ENCODE assay signal across 8 cellular contexts in the genomic region with DNA sequence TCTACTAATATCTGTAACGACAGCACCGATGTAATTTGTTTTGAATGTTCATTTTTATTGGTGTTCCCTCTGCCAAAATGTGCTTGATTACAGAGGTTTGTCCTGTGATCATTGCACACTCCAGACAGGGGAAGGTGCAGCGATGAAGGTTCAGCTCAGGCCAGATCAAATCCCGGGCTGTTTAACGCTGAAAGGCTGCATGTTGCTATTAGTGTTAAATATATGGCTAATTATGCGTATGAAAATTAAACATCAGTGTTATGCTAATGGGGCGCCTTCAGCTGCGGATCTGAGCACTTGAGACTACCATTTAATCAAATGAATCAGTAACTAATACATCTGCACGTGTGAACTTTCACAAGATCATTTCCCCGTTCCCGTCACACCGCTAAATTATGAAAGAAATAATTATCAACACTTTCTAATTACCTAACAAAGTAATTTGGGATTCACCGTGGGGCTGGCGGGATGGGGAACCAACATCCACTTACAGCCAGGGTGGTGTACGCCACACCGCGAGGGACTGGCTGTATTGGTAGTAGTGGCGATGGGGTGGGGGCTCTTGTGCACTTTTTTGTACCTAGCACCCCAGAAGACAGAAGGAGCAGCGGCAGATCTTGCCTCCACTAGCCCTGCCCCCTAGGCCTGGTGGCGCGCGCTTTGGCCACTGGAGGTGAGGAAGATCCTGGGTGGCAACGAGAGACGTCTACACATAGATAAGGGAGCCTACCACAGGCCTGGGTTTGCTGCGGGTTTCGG. TPM values are rescaled to one million over a fixed set of nuclear protein-coding genes. Genes with fewer than 3 reads are reported as not detected.
DNase-seq lines count a peak whose midpoint lies in the region; TF ChIP-seq lines count a peak whose summit lies in the region.

No MANE protein-coding gene starts in this region.

- H3K4me3 Mint-ChIP-seq in glutamatergic neuron (ENCODE audit: unreplicated experiment), result peak overlapping the region; percentile 90

- H3K27me3 ChIP-seq in A673 (replicated peaks; ENCODE audit: insufficient read depth, low read depth, low read length, poor library complexity) (no peaks in the 10 kb centered on the region), SJSA1 (replicated peaks) (no peaks in the 10 kb centered on the region)

- H3K27me3 Mint-ChIP-seq in glutamatergic neuron (ENCODE audit: unreplicated experiment), result peaks cover 58% of the 10 kb centered on the region

- H3K4me1 ChIP-seq in A673 (ENCODE audit: insufficient read depth, low read length, poor library complexity, severe bottlenecking), result peaks cover 22% of the 10 kb centered on the region
- peaks cover 15% of the 10 kb centered on the region for H3K4me1 ChIP-seq in SJSA1 (replicated peaks)

- H3K27ac ChIP-seq in A673 (ENCODE audit: low read depth, low read length, poor library complexity, severe bottlenecking), result peak overlapping the region; percentile 83
- H3K27ac ChIP-seq in SJSA1, result peak overlapping the region; percentile 42

- intact Hi-C loops in A673 (cut with micrococcal nuclease; ENCODE audit: unreplicated experiment), result no loop called here
- intact Hi-C loops in posterior vena cava (cut with DNase I), result no loop called here

- H3K9me3 Mint-ChIP-seq in glutamatergic neuron (ENCODE audit: unreplicated experiment), result peaks cover 20% of the 10 kb centered on the region

- peaks cover 31% of the 10 kb centered on the region for H3K4me1 Mint-ChIP-seq in glutamatergic neuron (ENCODE audit: low read depth, unreplicated experiment)

- no peak for DNase-seq in A673 (ENCODE audit: low spot score)
- peak; percentile 59 for DNase-seq in ELR (ENCODE audit: low read depth)
- peak in 1 of 2 experiments; percentile 72 for DNase-seq in SJSA1 (ENCODE audit: low read depth in 1 of 2, low spot score in 2 of 2)
- DNase-seq in glutamatergic neuron, result peak; percentile 23
- no peak for DNase-seq in middle frontal gyrus (ENCODE audit: extremely low spot score, low spot score)
- DNase-seq in NCI-H2107 treated with DMSO at 0.1 percent for 48 hours (lab: John Stamatoyannopoulos, UW; ENCODE audit: unreplicated experiment), result no peak
- DNase-seq in posterior vena cava (ENCODE audit: low spot score), result no peak
- DNase-seq in HT-29 (ENCODE audit: low spot score), result no peak

- H3K9me3 ChIP-seq in A673 (ENCODE audit: low read depth, low read length, poor library complexity, severe bottlenecking), result no peaks in the 10 kb centered on the region
- H3K9me3 ChIP-seq in SJSA1 (replicated peaks), result no peaks in the 10 kb centered on the region

- peak overlapping the region; percentile 33 for H3K27ac Mint-ChIP-seq in glutamatergic neuron (ENCODE audit: unreplicated experiment)

- TF ChIP-seq CTCF in A673 (conservative IDR thresholded peaks at IDR 0.05; ENCODE audit: low read depth, low read length) (no peak), glutamatergic neuron (IDR thresholded peaks at IDR 0.05; ENCODE audit: partially characterized antibody, unreplicated experiment) (no peak)

- POLR2A ChIA-PET in A673 (lab: Charles Lee; ENCODE audit: low non-redundant PET), result interaction anchor here (0.7 kb wide), 1 partner anchor 12 kb away, joined by 3 read pairs; no protein-coding TSS in a partner anchor

- H3K36me3 ChIP-seq in A673 (ENCODE audit: insufficient read depth, low read length, poor library complexity, severe bottlenecking) (peaks cover 7% of the 10 kb centered on the region), SJSA1 (peaks cover 16% of the 10 kb centered on the region)

- H3K36me3 Mint-ChIP-seq in glutamatergic neuron (ENCODE audit: unreplicated experiment), result no peaks in the 10 kb centered on the region

- CTCF ChIA-PET in A673 (lab: Charles Lee), result no interaction called here

- no TSS peak for BruUV-seq in A673 (replicated peaks; lab: Mats Ljungman, UMichigan)

- H3K4me3 ChIP-seq in A673 (ENCODE audit: low read depth, low read length, poor library complexity, severe bottlenecking) (peak overlapping the region; percentile 70), SJSA1 (peak overlapping the region; percentile 50)

RNA-seq across cellular contexts. Expression of a gene that starts 1.4 kb away (rescaled TPM):
- total RNA-seq in A673 (2021), result 28.9 and 33.2 TPM in 2 replicates
- total RNA-seq in SJSA1 (2014; rRNA removed; shearing (Covaris generic)), result 4.7 and 4.9 TPM in 2 replicates
- 0.61 TPM for total RNA-seq in glutamatergic neuron (ENCODE audit: unreplicated experiment)
- not detected for total RNA-seq in posterior vena cava
- 0.08 and 0.18 TPM in 2 replicates for total RNA-seq in HT-29 (2014; rRNA removed; shearing (Covaris generic))

RNA-seq across cellular contexts. Expression of a gene that starts 18.8 kb away (rescaled TPM):
- total RNA-seq in A673 (2021) (18.3 and 20.4 TPM in 2 replicates), glutamatergic neuron (ENCODE audit: unreplicated experiment) (1.4 TPM), posterior vena cava (not detected)
- total RNA-seq in SJSA1 (2014; rRNA removed; shearing (Covaris generic)), result 0.92 TPM in 1 of 2 replicates, not detected in the other
- not detected in 2 replicates for total RNA-seq in HT-29 (2014; rRNA removed; shearing (Covaris generic))

Comparison
In these comparisons a context has a peak if more than half of its experiments do, and no peak if none do; other contexts are left out.
1. DNase-seq: peak in ELR (single experiment) and glutamatergic neuron (single experiment); none in A673 (single experiment), middle frontal gyrus (single experiment), NCI-H2107 treated with DMSO at 0.1 percent for 48 hours (single experiment), posterior vena cava (single experiment) and HT-29 (single experiment).